ENCODE assay signal across 8 cellular contexts in the genomic region with DNA sequence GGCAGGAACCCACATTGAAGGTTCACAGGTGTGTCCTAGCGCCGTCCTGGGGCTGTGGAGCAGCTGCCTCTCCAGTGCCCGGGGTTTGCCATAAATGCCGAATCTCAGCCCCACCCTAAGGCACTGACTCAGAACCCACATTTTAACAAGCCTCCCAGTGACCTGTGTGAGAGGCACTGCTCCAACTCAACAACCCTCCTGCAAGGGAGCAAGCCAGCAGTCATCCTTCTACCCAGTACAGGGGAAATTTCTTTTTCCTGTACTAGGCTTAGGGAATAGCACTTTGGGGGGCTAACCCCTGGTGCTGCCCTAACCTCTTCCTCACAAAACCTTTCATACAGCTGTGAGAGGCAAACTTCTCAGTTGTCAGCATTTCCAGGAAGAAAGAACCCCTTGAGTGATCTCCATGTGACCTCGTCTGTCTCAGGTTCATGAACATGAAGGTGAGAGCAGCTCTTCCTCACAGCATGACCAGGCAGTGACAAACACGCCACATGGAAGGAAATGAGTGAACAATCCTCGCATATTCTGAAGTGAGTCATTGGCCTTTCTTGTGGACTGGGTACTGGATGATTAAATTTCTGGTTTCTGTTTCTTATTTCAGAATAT. TPM values are rescaled to one million over a fixed set of nuclear protein-coding genes. Genes with fewer than 3 reads are reported as not detected.
DNase-seq lines count a peak whose midpoint lies in the region; ATAC-seq lines count a peak whose summit lies in the region.

No MANE protein-coding gene starts in this region.

- peak overlapping the region; percentile 44 for H3K4me3 Mint-ChIP-seq in activated naive CD8-positive, alpha-beta T cell treated with anti-CD3 and anti-CD28 coated beads, Interleukin-2, amount 50 U/mL, for 24 hours
- peak overlapping the region in 1 of 10 donors; percentile 40 for H3K4me3 Mint-ChIP-seq in naive thymus-derived CD4-positive, alpha-beta T cell

- DNase-seq in GM03348 (ENCODE audit: low spot score) (peak; percentile 79), cerebellar nuclear complex (lab: John Stamatoyannopoulos, UW) (no peak), medulla oblongata (ENCODE audit: extremely low spot score) (no peak)
- peak; percentile 50 for DNase-seq in activated naive CD8-positive, alpha-beta T cell treated with anti-CD3 and anti-CD28 coated beads, Interleukin-2, amount 50 U/mL, for 24 hours
- peak in 1 of 9 donors; percentile 37 for DNase-seq in naive thymus-derived CD4-positive, alpha-beta T cell
- DNase-seq in central memory CD4-positive, alpha-beta T cell: no peak

- H3K9me3 ChIP-seq in naive thymus-derived CD4-positive, alpha-beta T cell (ENCODE audit: control insufficient read depth in 2 of 3, low read length in 3 of 3): no peaks in the 10 kb centered on the region

- intact Hi-C loops in naive thymus-derived CD4-positive, alpha-beta T cell (cut with micrococcal nuclease): loop anchor here in 1 of 2 donors (10.0 kb wide), 1 partner anchor 62 kb away; no protein-coding TSS in a partner anchor

- POLR2A ChIA-PET in naive thymus-derived CD4-positive, alpha-beta T cell (lab: Charles Lee): no interaction called here

- no peaks in the 10 kb centered on the region for H3K36me3 Mint-ChIP-seq in activated naive CD8-positive, alpha-beta T cell treated with anti-CD3 and anti-CD28 coated beads, Interleukin-2, amount 50 U/mL, for 24 hours (ENCODE audit: low read depth)
- H3K36me3 Mint-ChIP-seq in naive thymus-derived CD4-positive, alpha-beta T cell: no peaks in the 10 kb centered on the region

- H3K27me3 ChIP-seq in naive thymus-derived CD4-positive, alpha-beta T cell (ENCODE audit: control insufficient read depth in 2 of 2, insufficient read depth in 2 of 2, low read length in 2 of 2): no peaks in the 10 kb centered on the region

- H3K4me3 ChIP-seq in naive thymus-derived CD4-positive, alpha-beta T cell (ENCODE audit: low read length): no peak overlapping the region

- no peaks in the 10 kb centered on the region for H3K4me1 ChIP-seq in naive thymus-derived CD4-positive, alpha-beta T cell (ENCODE audit: control insufficient read depth in 2 of 2, insufficient read depth in 2 of 2, low read length in 2 of 2)

- H3K27ac Mint-ChIP-seq in activated naive CD8-positive, alpha-beta T cell treated with anti-CD3 and anti-CD28 coated beads, Interleukin-2, amount 50 U/mL, for 24 hours: peak overlapping the region; percentile 84
- peak overlapping the region in 1 of 9 donors; percentile 60 for H3K27ac Mint-ChIP-seq in naive thymus-derived CD4-positive, alpha-beta T cell

- peaks cover 13% of the 10 kb centered on the region for H3K27me3 Mint-ChIP-seq in activated naive CD8-positive, alpha-beta T cell treated with anti-CD3 and anti-CD28 coated beads, Interleukin-2, amount 50 U/mL, for 24 hours
- H3K27me3 Mint-ChIP-seq in naive thymus-derived CD4-positive, alpha-beta T cell: peaks cover 0 to 7% (median under 1%) of the 10 kb centered on the region in 5 donors

- H3K4me1 Mint-ChIP-seq in activated naive CD8-positive, alpha-beta T cell treated with anti-CD3 and anti-CD28 coated beads, Interleukin-2, amount 50 U/mL, for 24 hours: peaks cover 3% of the 10 kb centered on the region
- peaks cover 0 to 20% (median 0%) of the 10 kb centered on the region in 7 donors for H3K4me1 Mint-ChIP-seq in naive thymus-derived CD4-positive, alpha-beta T cell

- H3K36me3 ChIP-seq in naive thymus-derived CD4-positive, alpha-beta T cell (ENCODE audit: control insufficient read depth in 2 of 3, insufficient read depth in 3 of 3, low read length in 3 of 3): no peaks in the 10 kb centered on the region

- ATAC-seq in GM21423 (IDR thresholded peaks at IDR 0.05; ENCODE audit: unreplicated experiment) (peak; percentile 73), HG03575 (IDR thresholded peaks at IDR 0.05; ENCODE audit: extremely low read depth, insufficient number of reproducible peaks, low FRiP score, unreplicated experiment) (peak; percentile 34)
- ATAC-seq in activated naive CD8-positive, alpha-beta T cell treated with anti-CD3 and anti-CD28 coated beads, Interleukin-2, amount 50 U/mL, for 24 hours: peak; percentile 97
- ATAC-seq in naive thymus-derived CD4-positive, alpha-beta T cell: peak; percentile 64

- CTCF ChIA-PET in naive thymus-derived CD4-positive, alpha-beta T cell (lab: Charles Lee): no interaction called here

- H3K27ac ChIP-seq in naive thymus-derived CD4-positive, alpha-beta T cell (ENCODE audit: low read depth, low read length): no peak overlapping the region

- H3K9me3 Mint-ChIP-seq in activated naive CD8-positive, alpha-beta T cell treated with anti-CD3 and anti-CD28 coated beads, Interleukin-2, amount 50 U/mL, for 24 hours: no peaks in the 10 kb centered on the region
- no peaks in the 10 kb centered on the region for H3K9me3 Mint-ChIP-seq in naive thymus-derived CD4-positive, alpha-beta T cell

RNA-seq across cellular contexts. Expression of a gene that starts 11.4 kb away (rescaled TPM):
- total RNA-seq in naive thymus-derived CD4-positive, alpha-beta T cell: 1 to 10 TPM in 1 of 5 experiments, under 1 TPM in 4; 0.75 to 1.7 (median 0.85) TPM
- under 1 TPM; 0.22 to 0.31 TPM for polyA plus RNA-seq in naive thymus-derived CD4-positive, alpha-beta T cell

Comparison
In these comparisons a context has a peak if more than half of its experiments do, and no peak if none do; other contexts are left out.
1. DNase-seq: peak in GM03348 (single experiment) and activated naive CD8-positive, alpha-beta T cell treated with anti-CD3 and anti-CD28 coated beads, Interleukin-2, amount 50 U/mL, for 24 hours (single experiment); none in cerebellar nuclear complex (0 of 2), medulla oblongata (single experiment) and central memory CD4-positive, alpha-beta T cell (single experiment).
2. ATAC-seq: peak in every context shown above with its lines; median percentile 97 in activated naive CD8-positive, alpha-beta T cell treated with anti-CD3 and anti-CD28 coated beads, Interleukin-2, amount 50 U/mL, for 24 hours; 73 in GM21423; 64 in naive thymus-derived CD4-positive, alpha-beta T cell; 34 in HG03575.